In the genomic region with DNA sequence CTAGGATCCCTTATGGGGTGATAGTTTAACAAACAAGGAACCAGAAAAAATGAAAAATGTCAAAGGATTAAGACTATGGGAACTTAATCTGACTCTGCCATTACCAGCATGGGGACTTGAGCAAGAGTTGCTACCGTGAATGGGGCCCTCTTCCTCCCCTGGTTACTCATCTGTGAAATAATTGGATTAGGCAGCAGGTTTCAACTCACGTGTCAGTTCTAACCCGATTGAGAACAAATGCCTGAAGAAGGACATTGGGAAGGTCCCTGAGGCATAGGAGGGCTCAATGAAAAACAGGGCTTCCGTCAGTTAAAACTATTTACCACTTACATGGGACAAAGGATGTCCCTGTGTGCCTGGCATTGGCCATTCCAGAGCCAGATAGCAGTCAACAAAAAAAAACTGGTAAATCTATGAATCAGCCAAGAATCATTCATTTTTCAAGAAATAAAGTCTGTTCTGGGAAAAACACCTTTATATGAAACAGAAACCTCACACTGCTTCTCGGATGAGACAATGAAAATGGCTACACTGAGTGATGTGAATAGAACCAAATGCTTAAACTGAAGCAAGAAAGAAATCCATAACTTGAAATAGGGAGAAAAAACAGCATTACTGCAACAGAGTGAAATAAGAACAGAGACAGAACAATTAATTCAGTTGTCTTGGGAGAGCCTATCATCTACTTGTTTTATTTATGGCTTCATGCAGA, we compare ENCODE assay signal across 1 cellular context.
TF ChIP-seq lines count a peak whose summit lies in the region.

No MANE protein-coding gene starts in this region.

TF ChIP-seq in H1, 55 proteins besides CTCF, POLR2A, EP300 and RAD21 (continued from another document):
- TF ChIP-seq NANOG (IDR thresholded peaks at IDR 0.05; ENCODE audit: insufficient read depth, low read depth, low read length, poor library complexity, severe bottlenecking) (no peak), RFX5 (IDR thresholded peaks at IDR 0.05; ENCODE audit: borderline replicate concordance, low read depth, low read length) (no peak)
